1 cellular context compared by ENCODE assay signal in genomic region chr9:130934246-130934645, GRCh38.
TF ChIP-seq lines count a peak whose summit lies in the region.

No MANE protein-coding gene starts in this region.

TF ChIP-seq in H1, 55 proteins besides CTCF, POLR2A, EP300 and RAD21:
- no peak for TF ChIP-seq TAF1 (IDR thresholded peaks at IDR 0.05; ENCODE audit: low read depth, low read length)
- TF ChIP-seq NANOG (IDR thresholded peaks at IDR 0.05; ENCODE audit: insufficient read depth, low read depth, low read length, poor library complexity, severe bottlenecking): no peak
